9 cellular contexts compared by ENCODE assay signal in the genomic region with DNA sequence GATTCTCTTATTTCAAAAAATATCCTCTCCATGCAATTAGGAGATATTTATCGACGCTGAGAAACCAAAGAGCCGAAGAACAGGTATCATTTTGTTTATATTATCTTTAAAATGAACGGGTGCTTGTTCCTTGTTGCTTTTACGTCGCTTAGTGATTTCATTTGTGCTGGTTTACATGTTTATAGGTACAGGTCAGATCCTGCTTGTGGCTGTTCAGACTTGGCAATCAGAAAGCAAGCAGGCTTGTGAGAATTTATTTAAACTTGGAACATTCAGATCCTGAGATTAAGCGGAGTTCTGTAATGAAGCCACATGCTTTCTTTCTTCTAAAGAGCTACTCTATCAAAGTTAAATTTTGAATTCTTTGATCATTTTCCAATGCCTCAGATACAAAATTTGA. TPM values are rescaled to one million over a fixed set of nuclear protein-coding genes. Genes with fewer than 3 reads are reported as not detected.
A peak's percentile ranks its signal among the peaks of the same experiment; 100 is the strongest.
DNase-seq lines count a peak whose midpoint lies in the region; ATAC-seq, FAIRE-seq and TF ChIP-seq lines count a peak whose summit lies in the region.
"Had no signal": no experiment of that assay in that cellular context is flagged by ENCODE, and none has a peak within 500 bp of the region (broad histone marks: within the 10 kb centered on the region; RNA-seq: fewer than 3 reads in every experiment).

No MANE protein-coding gene starts in this region.

- H3K36me3 Mint-ChIP-seq in CD4-positive, CD25-positive, alpha-beta regulatory T cell, result no peaks in the 10 kb centered on the region
- no peaks in the 10 kb centered on the region for H3K36me3 Mint-ChIP-seq in naive B cell
- no peaks in the 10 kb centered on the region for H3K36me3 Mint-ChIP-seq in CD8-positive, alpha-beta T cell

- H3K4me1 ChIP-seq in CD4-positive, CD25-positive, alpha-beta regulatory T cell (ENCODE audit: control insufficient read depth, insufficient read depth, low read length, poor library complexity, severe bottlenecking), result peaks cover 22% of the 10 kb centered on the region
- H3K4me1 ChIP-seq in K562 (replicated peaks in 1 of 2; ENCODE audit: control insufficient read depth in 2 of 2, insufficient read depth in 2 of 2, low read length in 2 of 2), result peaks cover 9 to 26% of the 10 kb centered on the region in 2 experiments
- H3K4me1 ChIP-seq in CD8-positive, alpha-beta T cell (ENCODE audit: insufficient read depth, low read length), result peaks cover 8% of the 10 kb centered on the region
- peaks cover 3% of the 10 kb centered on the region for H3K4me1 ChIP-seq in ovary (ENCODE audit: insufficient read depth)

- H3K9me3 Mint-ChIP-seq in CD4-positive, CD25-positive, alpha-beta regulatory T cell, result no peaks in the 10 kb centered on the region
- H3K9me3 Mint-ChIP-seq in naive B cell, result no peaks in the 10 kb centered on the region
- H3K9me3 Mint-ChIP-seq in CD8-positive, alpha-beta T cell, result no peaks in the 10 kb centered on the region

- H3K4me2 ChIP-seq in K562 (ENCODE audit: insufficient read depth, low read length), result peak overlapping the region; percentile 76

- peaks cover 11 to 57% (median 21%) of the 10 kb centered on the region in 4 donors for H3K4me1 Mint-ChIP-seq in CD4-positive, CD25-positive, alpha-beta regulatory T cell
- peaks cover 10 to 13% (median 11%) of the 10 kb centered on the region in 3 donors for H3K4me1 Mint-ChIP-seq in naive B cell
- peaks cover 13% of the 10 kb centered on the region for H3K4me1 Mint-ChIP-seq in CD8-positive, alpha-beta T cell (ENCODE audit: low read depth)

- TF ChIP-seq POLR2A in K562 (conservative IDR thresholded peaks at IDR 0.05), result no peak
- no peak for TF ChIP-seq POLR2A in ovary (IDR thresholded peaks at IDR 0.05)

- no peak for ATAC-seq in CD4-positive, CD25-positive, alpha-beta regulatory T cell (ENCODE audit: low read depth in 2 of 2)
- peak; percentile 11 for ATAC-seq in K562
- ATAC-seq in naive B cell (ENCODE audit: low read depth in 2 of 2), result no peak
- no peak for ATAC-seq in CD8-positive, alpha-beta T cell

- no peaks in the 10 kb centered on the region for H3K9me1 ChIP-seq in K562 (ENCODE audit: control insufficient read depth, insufficient read depth, low read length)

- peak overlapping the region; percentile 59 for H3K27ac ChIP-seq in CD4-positive, CD25-positive, alpha-beta regulatory T cell (ENCODE audit: insufficient read depth, low read length, poor library complexity, severe bottlenecking)
- peak overlapping the region; percentile 91 for H3K27ac ChIP-seq in HL-60 (replicated peaks)
- peak overlapping the region; percentile 94 for H3K27ac ChIP-seq in K562 (ENCODE audit: extremely low read depth, low read depth, low read length)
- no peak overlapping the region for H3K27ac ChIP-seq in CD8-positive, alpha-beta T cell (ENCODE audit: low read depth, low read length)
- no peak overlapping the region for H3K27ac ChIP-seq in ovary

- H3K9me3 ChIP-seq in CD4-positive, CD25-positive, alpha-beta regulatory T cell (ENCODE audit: control insufficient read depth in 2 of 2, low read length in 2 of 2), result no peaks in the 10 kb centered on the region
- H3K9me3 ChIP-seq in K562 (replicated peaks; ENCODE audit: control insufficient read depth, insufficient read depth, low read depth, low read length), result no peaks in the 10 kb centered on the region
- no peaks in the 10 kb centered on the region for H3K9me3 ChIP-seq in CD8-positive, alpha-beta T cell (ENCODE audit: low read length)
- no peaks in the 10 kb centered on the region for H3K9me3 ChIP-seq in ovary

- H3K79me2 ChIP-seq in K562 (ENCODE audit: control insufficient read depth, insufficient read depth, low read length), result peaks cover 52% of the 10 kb centered on the region

- POLR2A ChIA-PET in K562 (lab: Yijun Ruan, JAX), result interaction anchor here (0.8 to 3.2 kb wide), 6 partner anchors 9 to 39 kb away, joined by 3 to 15 read pairs (median 5); no protein-coding TSS in a partner anchor
- POLR2A ChIA-PET in CD8-positive, alpha-beta T cell (lab: Charles Lee), result no interaction called here

- H3K9ac ChIP-seq in K562 (ENCODE audit: insufficient read depth in 1 of 2, low read depth in 2 of 2, low read length in 2 of 2), result peak overlapping the region in 1 of 2 experiments; percentile 89; a peak in 2 of 4 replicates

- no peaks in the 10 kb centered on the region for H4K20me1 ChIP-seq in K562 (replicated peaks; ENCODE audit: control insufficient read depth, insufficient read depth, low read length)

- DNase-seq in CD4-positive, CD25-positive, alpha-beta regulatory T cell, result peak in 1 of 3 donors; percentile 19
- DNase-seq in HL-60 (ENCODE audit: low read depth in 1 of 2, low spot score in 1 of 2) (no peak), K562 (ENCODE audit: extremely low read depth in 1 of 4, low spot score in 3 of 4) (peak in 1 of 4 experiments; percentile 33), naive B cell (no peak), AG20443 (ENCODE audit: low spot score) (no peak), NCI-H345 treated with DMSO at 0.1 percent for 48 hours (lab: John Stamatoyannopoulos, UW; ENCODE audit: unreplicated experiment) (no peak), ovary (no peak)
- no peak for DNase-seq in CD8-positive, alpha-beta T cell
- DNase-seq: NCI-H748 treated with DMSO at 0.1 percent for 48 hours had no signal

- no peaks in the 10 kb centered on the region for H3K27me3 Mint-ChIP-seq in CD4-positive, CD25-positive, alpha-beta regulatory T cell
- H3K27me3 Mint-ChIP-seq in naive B cell, result peaks cover 8 to 16% (median 16%) of the 10 kb centered on the region in 3 donors
- peaks cover 4% of the 10 kb centered on the region for H3K27me3 Mint-ChIP-seq in CD8-positive, alpha-beta T cell (ENCODE audit: low read depth)

- peak overlapping the region; percentile 69 for H2AFZ ChIP-seq in K562 (ENCODE audit: low read depth, low read length)

- peak; percentile 44 for FAIRE-seq in K562 (lab: Jason Lieb, UNC)

- peak overlapping the region; percentile 52 to 91 (median 54) for H3K4me3 Mint-ChIP-seq in CD4-positive, CD25-positive, alpha-beta regulatory T cell
- H3K4me3 Mint-ChIP-seq in naive B cell, result peak overlapping the region in 5 of 8 donors; percentile 33 to 51 (median 42)
- no peak overlapping the region for H3K4me3 Mint-ChIP-seq in CD8-positive, alpha-beta T cell

- in situ Hi-C loops in K562 (cut with MboI), result no loop called here

- TF ChIP-seq EP300 in K562 (IDR thresholded peaks at IDR 0.05; ENCODE audit: low read length) (no peak), ovary (IDR thresholded peaks at IDR 0.05) (no peak)

- TF ChIP-seq RAD21 in K562 (CRISPR knock-in tag; conservative IDR thresholded peaks at IDR 0.05 in 1 of 2, IDR thresholded peaks at IDR 0.05 in 1 of 2), result no peak

- BruUV-seq in K562 (replicated peaks; lab: Mats Ljungman, UMichigan), result TSS peak; percentile 67

- H3K4me3 ChIP-seq in CD4-positive, CD25-positive, alpha-beta regulatory T cell (ENCODE audit: low read depth, low read length), result peak overlapping the region; percentile 83
- peak overlapping the region; percentile 36 for H3K4me3 ChIP-seq in HL-60 (replicated peaks; ENCODE audit: insufficient read depth, low read length)
- H3K4me3 ChIP-seq in K562, result peak overlapping the region; percentile 33
- no peak overlapping the region for H3K4me3 ChIP-seq in CD8-positive, alpha-beta T cell (ENCODE audit: low read depth, low read length)
- no peak overlapping the region for H3K4me3 ChIP-seq in ovary

- H3K36me3 ChIP-seq in CD4-positive, CD25-positive, alpha-beta regulatory T cell (ENCODE audit: control insufficient read depth, insufficient read depth, low read length), result no peaks in the 10 kb centered on the region
- H3K36me3 ChIP-seq in K562 (ENCODE audit: control insufficient read depth, insufficient read depth, low read length) (no peaks in the 10 kb centered on the region), ovary (no peaks in the 10 kb centered on the region)
- H3K36me3 ChIP-seq in CD8-positive, alpha-beta T cell (ENCODE audit: insufficient read depth, low read length), result no peaks in the 10 kb centered on the region

- H3K27me3 ChIP-seq in CD4-positive, CD25-positive, alpha-beta regulatory T cell (ENCODE audit: control insufficient read depth, insufficient read depth, low read length), result no peaks in the 10 kb centered on the region
- H3K27me3 ChIP-seq in HL-60 (ENCODE audit: insufficient read depth, poor library complexity, severe bottlenecking) (no peaks in the 10 kb centered on the region), K562 (ENCODE audit: control insufficient read depth in 2 of 2, insufficient read depth in 2 of 2, low read length in 2 of 2) (no peaks in the 10 kb centered on the region), ovary (no peaks in the 10 kb centered on the region)
- H3K27me3 ChIP-seq in CD8-positive, alpha-beta T cell (ENCODE audit: insufficient read depth, low read length), result no peaks in the 10 kb centered on the region

- WGBS in K562 (ENCODE audit: insufficient coverage, low coverage, missing lambda C conversion rate), result 0% methylated on average over 7 of the region's 7 CpGs
- WGBS in ovary, 3 donors, result 26 to 33% (median 28%) methylated on average over 7 of the region's 7 CpGs

- CTCF ChIA-PET in K562 (lab: Yijun Ruan, JAX; ENCODE audit: low intra/inter-chr PET ratio), result no interaction called here
- CTCF ChIA-PET in CD8-positive, alpha-beta T cell (lab: Charles Lee), result no interaction called here

- TF ChIP-seq CTCF in HL-60 (IDR thresholded peaks at IDR 0.05; ENCODE audit: insufficient read depth, low read length) (no peak), K562 (IDR thresholded peaks at IDR 0.05 in 2 of 3, conservative IDR thresholded peaks at IDR 0.05 in 1 of 3; ENCODE audit: insufficient read depth in 2 of 3, low read depth in 1 of 3, low read length in 3 of 3) (no peak), ovary (IDR thresholded peaks at IDR 0.05) (no peak)
- TF ChIP-seq CTCF in CD8-positive, alpha-beta T cell (IDR thresholded peaks at IDR 0.05), result no peak

- intact Hi-C loops in K562 (cut with micrococcal nuclease) (loop anchor here (1.0 to 10.0 kb wide), 5 partner anchors 18 to 1406 kb away; a partner anchor contains a TSS), ovary (cut with DNase I) (no loop called here)
- intact Hi-C loops in CD8-positive, alpha-beta T cell (cut with DNase I, micrococcal nuclease), result no loop called here

- peak overlapping the region; percentile 44 to 84 (median 72) for H3K27ac Mint-ChIP-seq in CD4-positive, CD25-positive, alpha-beta regulatory T cell
- peak overlapping the region in 1 of 6 donors; percentile 33 for H3K27ac Mint-ChIP-seq in naive B cell
- H3K27ac Mint-ChIP-seq in CD8-positive, alpha-beta T cell, result no peak overlapping the region

RNA-seq across cellular contexts. Expression of a gene that starts 43.0 kb away (rescaled TPM):
- 83.6 TPM for total RNA-seq in CD4-positive, CD25-positive, alpha-beta regulatory T cell
- 10 to 100 TPM; 10.5 to 20.3 (median 15.6) TPM for polyA plus RNA-seq in CD4-positive, CD25-positive, alpha-beta regulatory T cell
- total RNA-seq in K562 (2011; cell fraction: chromatin; rRNA removed; ENCODE audit: low replicate concordance), result 43.5 and 135 TPM in 2 replicates
- total RNA-seq in K562 (2011; cell fraction: nucleolus; rRNA removed), result 32.4 and 42.2 TPM in 2 replicates
- total RNA-seq in K562 (2011; cell fraction: nucleoplasm; rRNA removed), result 70.8 and 83.0 TPM in 2 replicates
- total RNA-seq in K562 (2014; rRNA removed) (16.2 and 25.3 TPM in 2 replicates), K562 (2014; rRNA removed; fragmentation: Illumina TruSeq; extraction: Trizol) (34.1 and 35.4 TPM in 2 replicates), K562 (2015; rRNA removed; fragmentation: Illumina TruSeq; extraction: Trizol) (25.8 and 27.7 TPM in 2 replicates), K562 (2021) (32.1 and 33.0 TPM in 2 replicates), ovary (10 to 100 TPM; 37.6 to 63.9 (median 53.0) TPM)
- polyA plus RNA-seq in K562 (2011; rRNA removed) (36.8 and 53.5 TPM in 2 replicates), K562 (2014; fragmentation: Illumina TruSeq; extraction: Trizol) (25.6 and 29.3 TPM in 2 replicates), K562 (2014; fragmentation: Nextera tagmentation; extraction: Ambion mirVana) (10 to 100 TPM in 1 of 2 experiments, 1 to 10 TPM in 1; 10.0 to 15.6 TPM), K562 (2014; rRNA removed) (27.9 and 33.0 TPM in 2 replicates), naive B cell (ENCODE audit: low read depth in 6 of 6) (10 to 100 TPM in 4 of 6 donors, 1 to 10 TPM in 2; 8.6 to 17.5 (median 12.7) TPM), ovary (10 to 100 TPM; 27.3 to 88.4 TPM)
- 11.0 and 28.8 TPM in 2 replicates for polyA plus RNA-seq in K562 (2011; cell fraction: cytosol; rRNA removed)
- polyA plus RNA-seq in K562 (2011; cell fraction: nucleus; rRNA removed), result 34.8 and 58.4 TPM in 2 replicates
- 19.6 and 21.8 TPM in 2 replicates for polyA plus RNA-seq in K562 (2012)
- 94.2 and 115 TPM in 2 replicates for polyA minus RNA-seq in K562 (2011; rRNA and poly(A)+ RNA removed)
- polyA minus RNA-seq in K562 (2011; cell fraction: cytosol; rRNA and poly(A)+ RNA removed), result 16.0 and 29.7 TPM in 2 replicates
- polyA minus RNA-seq in K562 (2011; cell fraction: nucleus; rRNA and poly(A)+ RNA removed), result 44.4 and 67.4 TPM in 2 replicates
- total RNA-seq in CD8-positive, alpha-beta T cell, result 10 to 100 TPM; 35.0 to 39.0 TPM

Comparison
In these comparisons a context has a peak if more than half of its experiments do, and no peak if none do; other contexts are left out.
1. H3K27ac ChIP-seq: peak in CD4-positive, CD25-positive, alpha-beta regulatory T cell (single experiment), HL-60 (single experiment) and K562 (single experiment); none in CD8-positive, alpha-beta T cell (single experiment) and ovary (0 of 2).
2. H3K4me3 ChIP-seq: peak in CD4-positive, CD25-positive, alpha-beta regulatory T cell (single experiment), HL-60 (single experiment) and K562 (single experiment); none in CD8-positive, alpha-beta T cell (single experiment) and ovary (single experiment).